Comparison of ENCODE assay signal across 1 cellular context in genomic region chr6:135054575-135055498, GRCh38.
A peak's percentile ranks its signal among the peaks of the same experiment; 100 is the strongest.
TF ChIP-seq lines count a peak whose summit lies in the region.

HBS1L (minus strand) TSS chr6:135054822; CDS start chr6:135054691, 131 bp downstream.

TF ChIP-seq in HepG2, 621 proteins besides CTCF, POLR2A, EP300 and RAD21 (continued from another document and continues in another):
- TF ChIP-seq, protein P1, sequence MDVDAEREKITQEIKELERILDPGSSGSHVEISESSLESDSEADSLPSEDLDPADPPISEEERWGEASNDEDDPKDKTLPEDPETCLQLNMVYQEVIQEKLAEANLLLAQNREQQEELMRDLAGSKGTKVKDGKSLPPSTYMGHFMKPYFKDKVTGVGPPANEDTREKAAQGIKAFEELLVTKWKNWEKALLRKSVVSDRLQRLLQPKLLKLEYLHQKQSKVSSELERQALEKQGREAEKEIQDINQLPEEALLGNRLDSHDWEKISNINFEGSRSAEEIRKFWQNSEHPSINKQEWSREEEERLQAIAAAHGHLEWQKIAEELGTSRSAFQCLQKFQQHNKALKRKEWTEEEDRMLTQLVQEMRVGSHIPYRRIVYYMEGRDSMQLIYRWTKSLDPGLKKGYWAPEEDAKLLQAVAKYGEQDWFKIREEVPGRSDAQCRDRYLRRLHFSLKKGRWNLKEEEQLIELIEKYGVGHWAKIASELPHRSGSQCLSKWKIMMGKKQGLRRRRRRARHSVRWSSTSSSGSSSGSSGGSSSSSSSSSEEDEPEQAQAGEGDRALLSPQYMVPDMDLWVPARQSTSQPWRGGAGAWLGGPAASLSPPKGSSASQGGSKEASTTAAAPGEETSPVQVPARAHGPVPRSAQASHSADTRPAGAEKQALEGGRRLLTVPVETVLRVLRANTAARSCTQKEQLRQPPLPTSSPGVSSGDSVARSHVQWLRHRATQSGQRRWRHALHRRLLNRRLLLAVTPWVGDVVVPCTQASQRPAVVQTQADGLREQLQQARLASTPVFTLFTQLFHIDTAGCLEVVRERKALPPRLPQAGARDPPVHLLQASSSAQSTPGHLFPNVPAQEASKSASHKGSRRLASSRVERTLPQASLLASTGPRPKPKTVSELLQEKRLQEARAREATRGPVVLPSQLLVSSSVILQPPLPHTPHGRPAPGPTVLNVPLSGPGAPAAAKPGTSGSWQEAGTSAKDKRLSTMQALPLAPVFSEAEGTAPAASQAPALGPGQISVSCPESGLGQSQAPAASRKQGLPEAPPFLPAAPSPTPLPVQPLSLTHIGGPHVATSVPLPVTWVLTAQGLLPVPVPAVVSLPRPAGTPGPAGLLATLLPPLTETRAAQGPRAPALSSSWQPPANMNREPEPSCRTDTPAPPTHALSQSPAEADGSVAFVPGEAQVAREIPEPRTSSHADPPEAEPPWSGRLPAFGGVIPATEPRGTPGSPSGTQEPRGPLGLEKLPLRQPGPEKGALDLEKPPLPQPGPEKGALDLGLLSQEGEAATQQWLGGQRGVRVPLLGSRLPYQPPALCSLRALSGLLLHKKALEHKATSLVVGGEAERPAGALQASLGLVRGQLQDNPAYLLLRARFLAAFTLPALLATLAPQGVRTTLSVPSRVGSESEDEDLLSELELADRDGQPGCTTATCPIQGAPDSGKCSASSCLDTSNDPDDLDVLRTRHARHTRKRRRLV (CRISPR knock-in tag; IDR thresholded peaks at IDR 0.05) = peak; percentile 95
- TF ChIP-seq DMAP1 (CRISPR knock-in tag; IDR thresholded peaks at IDR 0.05) = peak; percentile 72; the same call in 1 of the 2 replicates
- TF ChIP-seq, protein P2, sequence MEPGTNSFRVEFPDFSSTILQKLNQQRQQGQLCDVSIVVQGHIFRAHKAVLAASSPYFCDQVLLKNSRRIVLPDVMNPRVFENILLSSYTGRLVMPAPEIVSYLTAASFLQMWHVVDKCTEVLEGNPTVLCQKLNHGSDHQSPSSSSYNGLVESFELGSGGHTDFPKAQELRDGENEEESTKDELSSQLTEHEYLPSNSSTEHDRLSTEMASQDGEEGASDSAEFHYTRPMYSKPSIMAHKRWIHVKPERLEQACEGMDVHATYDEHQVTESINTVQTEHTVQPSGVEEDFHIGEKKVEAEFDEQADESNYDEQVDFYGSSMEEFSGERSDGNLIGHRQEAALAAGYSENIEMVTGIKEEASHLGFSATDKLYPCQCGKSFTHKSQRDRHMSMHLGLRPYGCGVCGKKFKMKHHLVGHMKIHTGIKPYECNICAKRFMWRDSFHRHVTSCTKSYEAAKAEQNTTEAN (CRISPR knock-in tag; conservative IDR thresholded peaks at IDR 0.05) = peak; percentile 76
- 0 out of 2 replicates have a peak, but pooled peaks have one; percentile 21 for TF ChIP-seq REPIN1 (CRISPR knock-in tag; IDR thresholded peaks at IDR 0.05; ENCODE audit: borderline replicate concordance, low read depth)
- peak; percentile 74; the same call in 1 of the 2 replicates for TF ChIP-seq GZF1 (CRISPR knock-in tag; IDR thresholded peaks at IDR 0.05)
- TF ChIP-seq ZNF34 (CRISPR knock-in tag; IDR thresholded peaks at IDR 0.05; ENCODE audit: borderline replicate concordance) = no peak; the same call in 1 of the 2 replicates
- TF ChIP-seq ZNF414 (CRISPR knock-in tag; IDR thresholded peaks at IDR 0.05) = peak; percentile 69
- TF ChIP-seq, protein P3, sequence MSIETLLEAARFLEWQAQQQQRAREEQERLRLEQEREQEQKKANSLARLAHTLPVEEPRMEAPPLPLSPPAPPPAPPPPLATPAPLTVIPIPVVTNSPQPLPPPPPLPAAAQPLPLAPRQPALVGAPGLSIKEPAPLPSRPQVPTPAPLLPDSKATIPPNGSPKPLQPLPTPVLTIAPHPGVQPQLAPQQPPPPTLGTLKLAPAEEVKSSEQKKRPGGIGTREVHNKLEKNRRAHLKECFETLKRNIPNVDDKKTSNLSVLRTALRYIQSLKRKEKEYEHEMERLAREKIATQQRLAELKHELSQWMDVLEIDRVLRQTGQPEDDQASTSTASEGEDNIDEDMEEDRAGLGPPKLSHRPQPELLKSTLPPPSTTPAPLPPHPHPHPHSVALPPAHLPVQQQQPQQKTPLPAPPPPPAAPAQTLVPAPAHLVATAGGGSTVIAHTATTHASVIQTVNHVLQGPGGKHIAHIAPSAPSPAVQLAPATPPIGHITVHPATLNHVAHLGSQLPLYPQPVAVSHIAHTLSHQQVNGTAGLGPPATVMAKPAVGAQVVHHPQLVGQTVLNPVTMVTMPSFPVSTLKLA (IDR thresholded peaks at IDR 0.05) = peak; percentile 39; the same call in 1 of the 2 replicates
- no peak for TF ChIP-seq SCMH1 (CRISPR knock-in tag; IDR thresholded peaks at IDR 0.05; ENCODE audit: borderline replicate concordance)
- no peak; the same call in 1 of the 2 replicates for TF ChIP-seq ISX (CRISPR knock-in tag; conservative IDR thresholded peaks at IDR 0.05)
- TF ChIP-seq, protein P4, sequence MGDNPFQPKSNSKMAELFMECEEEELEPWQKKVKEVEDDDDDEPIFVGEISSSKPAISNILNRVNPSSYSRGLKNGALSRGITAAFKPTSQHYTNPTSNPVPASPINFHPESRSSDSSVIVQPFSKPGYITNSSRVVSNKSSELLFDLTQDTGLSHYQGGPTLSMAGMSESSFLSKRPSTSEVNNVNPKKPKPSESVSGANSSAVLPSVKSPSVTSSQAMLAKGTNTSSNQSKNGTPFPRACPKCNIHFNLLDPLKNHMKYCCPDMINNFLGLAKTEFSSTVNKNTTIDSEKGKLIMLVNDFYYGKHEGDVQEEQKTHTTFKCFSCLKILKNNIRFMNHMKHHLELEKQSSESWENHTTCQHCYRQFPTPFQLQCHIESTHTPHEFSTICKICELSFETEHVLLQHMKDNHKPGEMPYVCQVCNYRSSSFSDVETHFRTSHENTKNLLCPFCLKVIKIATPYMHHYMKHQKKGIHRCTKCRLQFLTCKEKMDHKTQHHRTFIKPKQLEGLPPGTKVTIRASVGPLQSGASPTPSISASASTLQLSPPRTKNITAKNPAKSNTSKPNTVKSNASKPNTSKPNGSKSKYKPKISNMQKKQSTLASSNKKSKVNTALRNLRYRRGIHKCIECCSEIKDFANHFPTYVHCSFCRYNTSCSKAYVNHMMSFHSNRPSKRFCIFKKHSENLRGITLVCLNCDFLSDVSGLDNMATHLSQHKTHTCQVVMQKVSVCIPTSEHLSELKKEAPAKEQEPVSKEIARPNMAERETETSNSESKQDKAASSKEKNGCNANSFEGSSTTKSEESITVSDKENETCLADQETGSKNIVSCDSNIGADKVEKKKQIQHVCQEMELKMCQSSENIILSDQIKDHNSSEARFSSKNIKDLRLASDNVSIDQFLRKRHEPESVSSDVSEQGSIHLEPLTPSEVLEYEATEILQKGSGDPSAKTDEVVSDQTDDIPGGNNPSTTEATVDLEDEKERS (CRISPR knock-in tag; IDR thresholded peaks at IDR 0.05) = peak; percentile 77
- TF ChIP-seq ZNF589 (CRISPR knock-in tag; conservative IDR thresholded peaks at IDR 0.05) = no peak; the same call in 1 of the 2 replicates
- TF ChIP-seq, protein P5, sequence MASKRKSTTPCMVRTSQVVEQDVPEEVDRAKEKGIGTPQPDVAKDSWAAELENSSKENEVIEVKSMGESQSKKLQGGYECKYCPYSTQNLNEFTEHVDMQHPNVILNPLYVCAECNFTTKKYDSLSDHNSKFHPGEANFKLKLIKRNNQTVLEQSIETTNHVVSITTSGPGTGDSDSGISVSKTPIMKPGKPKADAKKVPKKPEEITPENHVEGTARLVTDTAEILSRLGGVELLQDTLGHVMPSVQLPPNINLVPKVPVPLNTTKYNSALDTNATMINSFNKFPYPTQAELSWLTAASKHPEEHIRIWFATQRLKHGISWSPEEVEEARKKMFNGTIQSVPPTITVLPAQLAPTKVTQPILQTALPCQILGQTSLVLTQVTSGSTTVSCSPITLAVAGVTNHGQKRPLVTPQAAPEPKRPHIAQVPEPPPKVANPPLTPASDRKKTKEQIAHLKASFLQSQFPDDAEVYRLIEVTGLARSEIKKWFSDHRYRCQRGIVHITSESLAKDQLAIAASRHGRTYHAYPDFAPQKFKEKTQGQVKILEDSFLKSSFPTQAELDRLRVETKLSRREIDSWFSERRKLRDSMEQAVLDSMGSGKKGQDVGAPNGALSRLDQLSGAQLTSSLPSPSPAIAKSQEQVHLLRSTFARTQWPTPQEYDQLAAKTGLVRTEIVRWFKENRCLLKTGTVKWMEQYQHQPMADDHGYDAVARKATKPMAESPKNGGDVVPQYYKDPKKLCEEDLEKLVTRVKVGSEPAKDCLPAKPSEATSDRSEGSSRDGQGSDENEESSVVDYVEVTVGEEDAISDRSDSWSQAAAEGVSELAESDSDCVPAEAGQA (IDR thresholded peaks at IDR 0.05; ENCODE audit: low read depth) = peak; percentile 56; the same call in 1 of the 2 replicates
- TF ChIP-seq, protein P5 (CRISPR knock-in tag; IDR thresholded peaks at IDR 0.05; ENCODE audit: borderline replicate concordance) = no peak
- TF ChIP-seq MXI1 (IDR thresholded peaks at IDR 0.05; ENCODE audit: borderline replicate concordance, low read depth, low read length) = peak; percentile 83; the same call in 1 of the 3 replicates
- TF ChIP-seq, protein P6, sequence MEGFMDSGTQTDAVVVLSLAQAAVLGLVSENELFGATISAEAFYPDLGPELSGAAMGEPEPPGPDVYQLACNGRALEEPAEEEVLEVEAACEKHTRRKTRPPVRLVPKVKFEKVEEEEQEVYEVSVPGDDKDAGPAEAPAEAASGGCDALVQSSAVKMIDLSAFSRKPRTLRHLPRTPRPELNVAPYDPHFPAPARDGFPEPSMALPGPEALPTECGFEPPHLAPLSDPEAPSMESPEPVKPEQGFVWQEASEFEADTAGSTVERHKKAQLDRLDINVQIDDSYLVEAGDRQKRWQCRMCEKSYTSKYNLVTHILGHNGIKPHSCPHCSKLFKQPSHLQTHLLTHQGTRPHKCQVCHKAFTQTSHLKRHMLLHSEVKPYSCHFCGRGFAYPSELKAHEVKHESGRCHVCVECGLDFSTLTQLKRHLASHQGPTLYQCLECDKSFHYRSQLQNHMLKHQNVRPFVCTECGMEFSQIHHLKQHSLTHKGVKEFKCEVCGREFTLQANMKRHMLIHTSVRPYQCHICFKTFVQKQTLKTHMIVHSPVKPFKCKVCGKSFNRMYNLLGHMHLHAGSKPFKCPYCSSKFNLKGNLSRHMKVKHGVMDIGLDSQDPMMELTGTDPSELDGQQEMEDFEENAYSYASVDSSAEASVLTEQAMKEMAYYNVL (CRISPR knock-in tag; IDR thresholded peaks at IDR 0.05; ENCODE audit: borderline replicate concordance) = no peak; the same call in 1 of the 2 replicates
- peak; percentile 81; the same call in 1 of the 2 replicates for TF ChIP-seq NRL (CRISPR knock-in tag; IDR thresholded peaks at IDR 0.05; ENCODE audit: borderline replicate concordance)
- TF ChIP-seq CREB1 (IDR thresholded peaks at IDR 0.05) = peak; percentile 82
- TF ChIP-seq CREB1 (CRISPR knock-in tag; IDR thresholded peaks at IDR 0.05) = peak; percentile 96
- TF ChIP-seq CEBPG (CRISPR knock-in tag; IDR thresholded peaks at IDR 0.05) = peak; percentile 80
- TF ChIP-seq SOX13 (IDR thresholded peaks at IDR 0.05) = no peak
- peak in 1 of 2 experiments; percentile 70; a peak in 2 of 4 replicates for TF ChIP-seq SOX13 (CRISPR knock-in tag; conservative IDR thresholded peaks at IDR 0.05 in 1 of 2, IDR thresholded peaks at IDR 0.05 in 1 of 2)
- TF ChIP-seq RFX3 (CRISPR knock-in tag; IDR thresholded peaks at IDR 0.05) = no peak
- TF ChIP-seq ZBTB14 (CRISPR knock-in tag; IDR thresholded peaks at IDR 0.05) = no peak
- TF ChIP-seq ZNF564 (CRISPR knock-in tag; IDR thresholded peaks at IDR 0.05) = peak; percentile 69; the same call in 1 of the 2 replicates
- TF ChIP-seq PHF20 (CRISPR knock-in tag; IDR thresholded peaks at IDR 0.05) = peak; percentile 96
- TF ChIP-seq ZNF75D (CRISPR knock-in tag; IDR thresholded peaks at IDR 0.05; ENCODE audit: borderline replicate concordance) = no peak
- TF ChIP-seq ATF7-NPFF (CRISPR knock-in tag; IDR thresholded peaks at IDR 0.05; ENCODE audit: low read depth) = peak; percentile 83
- TF ChIP-seq, protein P7, sequence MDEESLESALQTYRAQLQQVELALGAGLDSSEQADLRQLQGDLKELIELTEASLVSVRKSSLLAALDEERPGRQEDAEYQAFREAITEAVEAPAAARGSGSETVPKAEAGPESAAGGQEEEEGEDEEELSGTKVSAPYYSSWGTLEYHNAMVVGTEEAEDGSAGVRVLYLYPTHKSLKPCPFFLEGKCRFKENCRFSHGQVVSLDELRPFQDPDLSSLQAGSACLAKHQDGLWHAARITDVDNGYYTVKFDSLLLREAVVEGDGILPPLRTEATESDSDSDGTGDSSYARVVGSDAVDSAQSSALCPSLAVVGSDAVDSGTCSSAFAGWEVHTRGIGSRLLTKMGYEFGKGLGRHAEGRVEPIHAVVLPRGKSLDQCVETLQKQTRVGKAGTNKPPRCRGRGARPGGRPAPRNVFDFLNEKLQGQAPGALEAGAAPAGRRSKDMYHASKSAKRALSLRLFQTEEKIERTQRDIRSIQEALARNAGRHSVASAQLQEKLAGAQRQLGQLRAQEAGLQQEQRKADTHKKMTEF (CRISPR knock-in tag; IDR thresholded peaks at IDR 0.05) = peak; percentile 76
- no peak for TF ChIP-seq ATRX (CRISPR knock-in tag; IDR thresholded peaks at IDR 0.05; ENCODE audit: borderline replicate concordance)
